ENCODE assay signal across 17 cellular contexts in genomic region chr11:100208207-100208606, GRCh38.
"Had no signal": no experiment of that assay in that cellular context is flagged by ENCODE, and none has a peak within 500 bp of the region (broad histone marks: within the 10 kb centered on the region; RNA-seq: fewer than 3 reads in every experiment).

No MANE protein-coding gene starts in this region.

- H3K27me3 ChIP-seq: pancreas had no signal

- H3K36me3 ChIP-seq: pancreas had no signal

- H3K4me3 Mint-ChIP-seq: immature natural killer cell, naive B cell, nephron had no signal

- H3K36me3 Mint-ChIP-seq: naive B cell had no signal

- H3K9me3 ChIP-seq: pancreas had no signal

- ATAC-seq: left cardiac atrium, left ventricle myocardium superior, pancreas, right cardiac atrium had no signal

- FAIRE-seq: kidney, pancreas, small intestine had no signal

- H3K4me1 ChIP-seq: pancreas had no signal

- H3K27ac ChIP-seq: pancreas had no signal

- H3K4me3 ChIP-seq: lung, pancreas had no signal

- DNase-seq: foreskin fibroblast; immature natural killer cell; kidney; left cardiac atrium; left ventricle myocardium superior; mesendoderm; naive B cell; occipital lobe; right cardiac atrium; small intestine; stimulated activated CD4-positive, alpha-beta T cell treated with anti-CD3 and anti-CD28 coated beads, Interleukin-2, amount 100 ng/mL, for 48 hours; stimulated activated naive CD4-positive, alpha-beta T cell treated with Interleukin-2 at 50 U/mL for 16 hours; trophoblast cell had no signal

- H3K4me1 Mint-ChIP-seq: immature natural killer cell, naive B cell had no signal

- H3K27ac Mint-ChIP-seq: immature natural killer cell, naive B cell, nephron, progenitor cell of endocrine pancreas had no signal

- H3K27me3 Mint-ChIP-seq: naive B cell, progenitor cell of endocrine pancreas had no signal

- H3K9me3 Mint-ChIP-seq: nephron had no signal
